In the genomic region with DNA sequence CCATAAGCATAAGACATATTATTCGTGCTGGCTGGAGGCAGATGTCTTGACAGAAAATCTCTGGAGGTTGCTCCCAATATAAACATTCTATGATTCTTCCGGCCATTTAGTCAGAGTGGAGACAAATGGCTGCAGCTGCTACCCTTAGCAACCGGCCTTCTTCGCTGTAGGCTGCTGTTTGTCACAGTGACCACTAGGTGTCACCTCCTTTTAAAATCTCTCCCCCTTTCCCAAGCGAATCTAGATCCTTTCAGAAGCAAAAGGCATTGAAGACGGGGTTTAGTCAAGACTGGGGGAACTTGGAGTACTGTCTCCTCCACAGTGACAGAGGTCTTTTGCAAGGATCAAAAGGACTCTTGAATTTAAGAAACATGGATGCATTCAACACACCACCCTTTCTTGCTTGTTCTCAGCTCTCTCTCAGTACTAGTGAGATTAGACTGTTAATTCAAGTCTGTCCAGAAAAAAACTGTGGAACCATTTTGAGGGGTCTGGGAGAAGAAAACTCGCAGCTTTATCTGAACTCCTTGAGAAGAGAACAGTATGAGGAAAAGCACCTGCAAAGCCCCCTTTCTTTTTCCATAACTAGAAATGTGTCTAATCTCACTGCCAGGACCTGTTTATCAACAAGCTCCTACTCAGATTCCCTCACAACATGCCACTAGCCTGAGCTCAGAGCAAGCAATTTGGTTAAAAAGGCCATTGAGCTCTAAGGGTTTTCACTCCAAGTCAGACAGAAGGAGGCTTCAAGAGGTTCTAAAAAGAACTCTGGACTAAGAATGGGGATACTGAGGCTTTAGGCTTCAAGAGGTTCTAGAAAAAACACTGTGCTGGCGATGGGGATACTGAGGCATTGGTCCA, we compare ENCODE assay signal across 8 cellular contexts.
DNase-seq lines count a peak whose midpoint lies in the region; ATAC-seq and TF ChIP-seq lines count a peak whose summit lies in the region.

No MANE protein-coding gene starts in this region.

- no peaks in the 10 kb centered on the region for H3K4me1 ChIP-seq in foreskin keratinocyte

- POLR2A ChIA-PET in activated CD4-positive, alpha-beta memory T cell treated with anti-CD3 and anti-CD28 coated beads for 36 hours (lab: Charles Lee), result no interaction called here

- intact Hi-C loops in activated CD4-positive, alpha-beta memory T cell treated with anti-CD3 and anti-CD28 coated beads for 36 hours (cut with micrococcal nuclease), result loop anchor here (1.0 to 5.0 kb wide), 3 partner anchors 538 to 915 kb away; no protein-coding TSS in a partner anchor

- peak; percentile 90 for TF ChIP-seq CTCF in foreskin keratinocyte (conservative IDR thresholded peaks at IDR 0.05)

- CTCF ChIA-PET in activated CD4-positive, alpha-beta memory T cell treated with anti-CD3 and anti-CD28 coated beads for 36 hours (lab: Charles Lee), result interaction anchor here (0.7 to 2.3 kb wide), 21 partner anchors 10 to 917 kb away, joined by 3 to 16 read pairs (median 4); no protein-coding TSS in a partner anchor

- no peak overlapping the region for H3K4me3 Mint-ChIP-seq in activated CD4-positive, alpha-beta memory T cell treated with anti-CD3 and anti-CD28 coated beads for 36 hours

- ATAC-seq in GM19372 (IDR thresholded peaks at IDR 0.05; ENCODE audit: low read depth, unreplicated experiment) (peak; percentile 93), HG03439 (IDR thresholded peaks at IDR 0.05; ENCODE audit: unreplicated experiment) (peak; percentile 85), foreskin keratinocyte (peak; percentile 76), HG03139 (IDR thresholded peaks at IDR 0.05; ENCODE audit: unreplicated experiment) (no peak)

- no peak overlapping the region for H3K27ac ChIP-seq in foreskin keratinocyte

- DNase-seq in CMK (ENCODE audit: low read depth), result peak; percentile 9
- peak; percentile 90 for DNase-seq in NCI-H446 treated with DMSO at 0.1 percent for 48 hours (lab: John Stamatoyannopoulos, UW)
- DNase-seq in activated CD4-positive, alpha-beta memory T cell treated with anti-CD3 and anti-CD28 coated beads for 36 hours, result peak; percentile 34
- DNase-seq in foreskin keratinocyte, result peak; percentile 38 to 68
- DNase-seq in non-pigmented ciliary epithelial cell (ENCODE audit: low read depth), result peak; percentile 34

- no peaks in the 10 kb centered on the region for H3K9me3 Mint-ChIP-seq in activated CD4-positive, alpha-beta memory T cell treated with anti-CD3 and anti-CD28 coated beads for 36 hours

- H3K36me3 Mint-ChIP-seq in activated CD4-positive, alpha-beta memory T cell treated with anti-CD3 and anti-CD28 coated beads for 36 hours, result no peaks in the 10 kb centered on the region

- no peaks in the 10 kb centered on the region for H3K4me1 Mint-ChIP-seq in activated CD4-positive, alpha-beta memory T cell treated with anti-CD3 and anti-CD28 coated beads for 36 hours (ENCODE audit: low read depth)

- no peak overlapping the region for H3K27ac Mint-ChIP-seq in activated CD4-positive, alpha-beta memory T cell treated with anti-CD3 and anti-CD28 coated beads for 36 hours

- no peaks in the 10 kb centered on the region for H3K27me3 ChIP-seq in foreskin keratinocyte

- H3K27me3 Mint-ChIP-seq in activated CD4-positive, alpha-beta memory T cell treated with anti-CD3 and anti-CD28 coated beads for 36 hours, result peaks cover 24% of the 10 kb centered on the region

Comparison
In these comparisons a context has a peak if more than half of its experiments do, and no peak if none do; other contexts are left out.
1. DNase-seq: peak in every context shown above with its lines; median percentile 90 in NCI-H446 treated with DMSO at 0.1 percent for 48 hours; 53 in foreskin keratinocyte; 34 in activated CD4-positive, alpha-beta memory T cell treated with anti-CD3 and anti-CD28 coated beads for 36 hours; 34 in non-pigmented ciliary epithelial cell; 9 in CMK.